Comparison of ENCODE assay signal across 1 cellular context in the genomic region with DNA sequence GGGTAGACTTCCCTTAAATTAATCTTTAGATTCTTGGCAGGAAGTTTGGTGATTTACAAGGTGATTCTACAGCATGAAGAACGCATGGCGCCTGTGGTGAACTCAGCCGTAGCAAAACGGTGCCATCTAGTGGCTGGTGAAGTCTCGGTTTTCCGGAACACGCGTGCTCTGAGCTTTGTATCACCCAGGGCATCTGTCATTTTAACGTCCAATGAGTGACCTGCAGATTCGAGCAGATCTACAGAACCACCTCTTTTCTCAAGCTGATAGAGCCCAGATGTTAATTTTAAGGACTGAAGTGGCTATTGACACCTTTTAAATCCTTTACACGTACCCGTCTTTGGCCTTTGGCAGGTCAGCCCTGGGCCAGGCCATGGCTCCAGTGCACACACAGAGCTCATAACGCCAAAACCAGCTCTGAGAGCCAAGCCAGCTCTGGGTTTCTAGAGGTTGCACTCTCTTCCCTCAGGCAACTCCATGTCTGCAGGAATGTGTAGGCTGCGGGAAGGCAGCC.
TF ChIP-seq lines count a peak whose summit lies in the region.
"Not testable (repeated sequence)": the region's sequence is repeated elsewhere in the genome, so short reads cannot be mapped to it uniquely, and the experiment has no call there.

No MANE protein-coding gene starts in this region.

TF ChIP-seq in HepG2, 621 proteins besides CTCF, POLR2A, EP300 and RAD21 (continues in another document):
- 0 out of 2 replicates have a peak, but pooled peaks have one; percentile 37 for TF ChIP-seq KAT8 (CRISPR knock-in tag; IDR thresholded peaks at IDR 0.05)
- TF ChIP-seq HMG20A (CRISPR knock-in tag; IDR thresholded peaks at IDR 0.05; ENCODE audit: borderline replicate concordance), result peak; percentile 13; the same call in 1 of the 2 replicates
- peak; percentile 78; the same call in 1 of the 2 replicates for TF ChIP-seq KLF11 (CRISPR knock-in tag; IDR thresholded peaks at IDR 0.05)
- peak; percentile 69 for TF ChIP-seq PHF5A (CRISPR knock-in tag; IDR thresholded peaks at IDR 0.05; ENCODE audit: low read depth, unreplicated experiment)
- peak; percentile 42 for TF ChIP-seq ZFX (CRISPR knock-in tag; IDR thresholded peaks at IDR 0.05; ENCODE audit: low read depth)
- TF ChIP-seq GABPA (IDR thresholded peaks at IDR 0.05; ENCODE audit: low read depth, low read length); MAZ (IDR thresholded peaks at IDR 0.05; ENCODE audit: borderline replicate concordance, low read depth, low read length): not testable (repeated sequence)
- TF ChIP-seq GABPA (CRISPR knock-in tag; IDR thresholded peaks at IDR 0.05; ENCODE audit: low read depth), result peak; percentile 44; the same call in 1 of the 2 replicates
- TF ChIP-seq ZBTB38 (CRISPR knock-in tag; IDR thresholded peaks at IDR 0.05), result peak; percentile 80; the same call in 1 of the 2 replicates
- TF ChIP-seq SOX5 (CRISPR knock-in tag; IDR thresholded peaks at IDR 0.05; ENCODE audit: borderline replicate concordance), result peak; percentile 44
- peak; percentile 59 for TF ChIP-seq RXRB (CRISPR knock-in tag; IDR thresholded peaks at IDR 0.05; ENCODE audit: borderline replicate concordance)
- TF ChIP-seq ATF2 (CRISPR knock-in tag; IDR thresholded peaks at IDR 0.05), result peak; percentile 42; the same call in 1 of the 2 replicates
- peak; percentile 59; the same call in 1 of the 2 replicates for TF ChIP-seq SALL2 (CRISPR knock-in tag; IDR thresholded peaks at IDR 0.05)
- 0 out of 2 replicates have a peak, but pooled peaks have one; percentile 39 for TF ChIP-seq ZNF598 (CRISPR knock-in tag; IDR thresholded peaks at IDR 0.05; ENCODE audit: borderline replicate concordance)
- peak; percentile 60; the same call in 1 of the 2 replicates for TF ChIP-seq HOXA3 (CRISPR knock-in tag; IDR thresholded peaks at IDR 0.05)
- 0 out of 2 replicates have a peak, but pooled peaks have one; percentile 43 for TF ChIP-seq ZNF800 (CRISPR knock-in tag; IDR thresholded peaks at IDR 0.05)
- TF ChIP-seq ZNF232 (CRISPR knock-in tag; IDR thresholded peaks at IDR 0.05; ENCODE audit: borderline replicate concordance), result peak; percentile 63; the same call in 1 of the 2 replicates
- TF ChIP-seq THAP11 (CRISPR knock-in tag; IDR thresholded peaks at IDR 0.05), result peak; percentile 58; the same call in 1 of the 2 replicates
- TF ChIP-seq, protein P1, sequence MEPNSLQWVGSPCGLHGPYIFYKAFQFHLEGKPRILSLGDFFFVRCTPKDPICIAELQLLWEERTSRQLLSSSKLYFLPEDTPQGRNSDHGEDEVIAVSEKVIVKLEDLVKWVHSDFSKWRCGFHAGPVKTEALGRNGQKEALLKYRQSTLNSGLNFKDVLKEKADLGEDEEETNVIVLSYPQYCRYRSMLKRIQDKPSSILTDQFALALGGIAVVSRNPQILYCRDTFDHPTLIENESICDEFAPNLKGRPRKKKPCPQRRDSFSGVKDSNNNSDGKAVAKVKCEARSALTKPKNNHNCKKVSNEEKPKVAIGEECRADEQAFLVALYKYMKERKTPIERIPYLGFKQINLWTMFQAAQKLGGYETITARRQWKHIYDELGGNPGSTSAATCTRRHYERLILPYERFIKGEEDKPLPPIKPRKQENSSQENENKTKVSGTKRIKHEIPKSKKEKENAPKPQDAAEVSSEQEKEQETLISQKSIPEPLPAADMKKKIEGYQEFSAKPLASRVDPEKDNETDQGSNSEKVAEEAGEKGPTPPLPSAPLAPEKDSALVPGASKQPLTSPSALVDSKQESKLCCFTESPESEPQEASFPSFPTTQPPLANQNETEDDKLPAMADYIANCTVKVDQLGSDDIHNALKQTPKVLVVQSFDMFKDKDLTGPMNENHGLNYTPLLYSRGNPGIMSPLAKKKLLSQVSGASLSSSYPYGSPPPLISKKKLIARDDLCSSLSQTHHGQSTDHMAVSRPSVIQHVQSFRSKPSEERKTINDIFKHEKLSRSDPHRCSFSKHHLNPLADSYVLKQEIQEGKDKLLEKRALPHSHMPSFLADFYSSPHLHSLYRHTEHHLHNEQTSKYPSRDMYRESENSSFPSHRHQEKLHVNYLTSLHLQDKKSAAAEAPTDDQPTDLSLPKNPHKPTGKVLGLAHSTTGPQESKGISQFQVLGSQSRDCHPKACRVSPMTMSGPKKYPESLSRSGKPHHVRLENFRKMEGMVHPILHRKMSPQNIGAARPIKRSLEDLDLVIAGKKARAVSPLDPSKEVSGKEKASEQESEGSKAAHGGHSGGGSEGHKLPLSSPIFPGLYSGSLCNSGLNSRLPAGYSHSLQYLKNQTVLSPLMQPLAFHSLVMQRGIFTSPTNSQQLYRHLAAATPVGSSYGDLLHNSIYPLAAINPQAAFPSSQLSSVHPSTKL (CRISPR knock-in tag; IDR thresholded peaks at IDR 0.05), result peak; percentile 41; the same call in 1 of the 2 replicates
- TF ChIP-seq MXD4 (CRISPR knock-in tag; IDR thresholded peaks at IDR 0.05), result peak; percentile 77; the same call in 1 of the 2 replicates
- peak in 1 of 2 experiments; percentile 71; a peak in 1 of 4 replicates for TF ChIP-seq KLF16 (CRISPR knock-in tag; IDR thresholded peaks at IDR 0.05)
- 0 out of 2 replicates have a peak, but pooled peaks have one; percentile 79 for TF ChIP-seq AHR (CRISPR knock-in tag; IDR thresholded peaks at IDR 0.05)
- TF ChIP-seq, protein P2, sequence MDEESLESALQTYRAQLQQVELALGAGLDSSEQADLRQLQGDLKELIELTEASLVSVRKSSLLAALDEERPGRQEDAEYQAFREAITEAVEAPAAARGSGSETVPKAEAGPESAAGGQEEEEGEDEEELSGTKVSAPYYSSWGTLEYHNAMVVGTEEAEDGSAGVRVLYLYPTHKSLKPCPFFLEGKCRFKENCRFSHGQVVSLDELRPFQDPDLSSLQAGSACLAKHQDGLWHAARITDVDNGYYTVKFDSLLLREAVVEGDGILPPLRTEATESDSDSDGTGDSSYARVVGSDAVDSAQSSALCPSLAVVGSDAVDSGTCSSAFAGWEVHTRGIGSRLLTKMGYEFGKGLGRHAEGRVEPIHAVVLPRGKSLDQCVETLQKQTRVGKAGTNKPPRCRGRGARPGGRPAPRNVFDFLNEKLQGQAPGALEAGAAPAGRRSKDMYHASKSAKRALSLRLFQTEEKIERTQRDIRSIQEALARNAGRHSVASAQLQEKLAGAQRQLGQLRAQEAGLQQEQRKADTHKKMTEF (CRISPR knock-in tag; IDR thresholded peaks at IDR 0.05), result peak; percentile 80
- peak; percentile 59; the same call in 1 of the 2 replicates for TF ChIP-seq ETV5 (CRISPR knock-in tag; IDR thresholded peaks at IDR 0.05; ENCODE audit: borderline replicate concordance)
- 0 out of 2 replicates have a peak, but pooled peaks have one; percentile 30 for TF ChIP-seq PAXIP1 (CRISPR knock-in tag; conservative IDR thresholded peaks at IDR 0.05)
- TF ChIP-seq BHLHE40 (IDR thresholded peaks at IDR 0.05; ENCODE audit: low read length), result 0 out of 2 replicates have a peak, but pooled peaks have one; percentile 28
- TF ChIP-seq, protein P3, sequence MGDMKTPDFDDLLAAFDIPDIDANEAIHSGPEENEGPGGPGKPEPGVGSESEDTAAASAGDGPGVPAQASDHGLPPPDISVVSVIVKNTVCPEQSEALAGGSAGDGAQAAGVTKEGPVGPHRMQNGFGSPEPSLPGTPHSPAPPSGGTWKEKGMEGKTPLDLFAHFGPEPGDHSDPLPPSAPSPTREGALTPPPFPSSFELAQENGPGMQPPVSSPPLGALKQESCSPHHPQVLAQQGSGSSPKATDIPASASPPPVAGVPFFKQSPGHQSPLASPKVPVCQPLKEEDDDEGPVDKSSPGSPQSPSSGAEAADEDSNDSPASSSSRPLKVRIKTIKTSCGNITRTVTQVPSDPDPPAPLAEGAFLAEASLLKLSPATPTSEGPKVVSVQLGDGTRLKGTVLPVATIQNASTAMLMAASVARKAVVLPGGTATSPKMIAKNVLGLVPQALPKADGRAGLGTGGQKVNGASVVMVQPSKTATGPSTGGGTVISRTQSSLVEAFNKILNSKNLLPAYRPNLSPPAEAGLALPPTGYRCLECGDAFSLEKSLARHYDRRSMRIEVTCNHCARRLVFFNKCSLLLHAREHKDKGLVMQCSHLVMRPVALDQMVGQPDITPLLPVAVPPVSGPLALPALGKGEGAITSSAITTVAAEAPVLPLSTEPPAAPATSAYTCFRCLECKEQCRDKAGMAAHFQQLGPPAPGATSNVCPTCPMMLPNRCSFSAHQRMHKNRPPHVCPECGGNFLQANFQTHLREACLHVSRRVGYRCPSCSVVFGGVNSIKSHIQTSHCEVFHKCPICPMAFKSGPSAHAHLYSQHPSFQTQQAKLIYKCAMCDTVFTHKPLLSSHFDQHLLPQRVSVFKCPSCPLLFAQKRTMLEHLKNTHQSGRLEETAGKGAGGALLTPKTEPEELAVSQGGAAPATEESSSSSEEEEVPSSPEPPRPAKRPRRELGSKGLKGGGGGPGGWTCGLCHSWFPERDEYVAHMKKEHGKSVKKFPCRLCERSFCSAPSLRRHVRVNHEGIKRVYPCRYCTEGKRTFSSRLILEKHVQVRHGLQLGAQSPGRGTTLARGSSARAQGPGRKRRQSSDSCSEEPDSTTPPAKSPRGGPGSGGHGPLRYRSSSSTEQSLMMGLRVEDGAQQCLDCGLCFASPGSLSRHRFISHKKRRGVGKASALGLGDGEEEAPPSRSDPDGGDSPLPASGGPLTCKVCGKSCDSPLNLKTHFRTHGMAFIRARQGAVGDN (CRISPR knock-in tag; IDR thresholded peaks at IDR 0.05), result peak; percentile 71
- TF ChIP-seq ZBTB4 (CRISPR knock-in tag; IDR thresholded peaks at IDR 0.05; ENCODE audit: borderline replicate concordance), result peak; percentile 77; the same call in 1 of the 2 replicates
- TF ChIP-seq MAZ (CRISPR knock-in tag; IDR thresholded peaks at IDR 0.05; ENCODE audit: low read depth), result peak; percentile 34; the same call in 1 of the 2 replicates
- TF ChIP-seq SP140L (CRISPR knock-in tag; IDR thresholded peaks at IDR 0.05; ENCODE audit: borderline replicate concordance), result peak; percentile 37; the same call in 1 of the 2 replicates
- 0 out of 2 replicates have a peak, but pooled peaks have one; percentile 34 for TF ChIP-seq KMT2B (CRISPR knock-in tag; IDR thresholded peaks at IDR 0.05)
- 0 out of 2 replicates have a peak, but pooled peaks have one; percentile 14 for TF ChIP-seq PHF8 (CRISPR knock-in tag; IDR thresholded peaks at IDR 0.05)
- peak; percentile 84 for TF ChIP-seq ELF3 (CRISPR knock-in tag; IDR thresholded peaks at IDR 0.05)
- peak; percentile 44; the same call in 1 of the 2 replicates for TF ChIP-seq KLF12 (CRISPR knock-in tag; IDR thresholded peaks at IDR 0.05; ENCODE audit: borderline replicate concordance)
